In the genomic region with DNA sequence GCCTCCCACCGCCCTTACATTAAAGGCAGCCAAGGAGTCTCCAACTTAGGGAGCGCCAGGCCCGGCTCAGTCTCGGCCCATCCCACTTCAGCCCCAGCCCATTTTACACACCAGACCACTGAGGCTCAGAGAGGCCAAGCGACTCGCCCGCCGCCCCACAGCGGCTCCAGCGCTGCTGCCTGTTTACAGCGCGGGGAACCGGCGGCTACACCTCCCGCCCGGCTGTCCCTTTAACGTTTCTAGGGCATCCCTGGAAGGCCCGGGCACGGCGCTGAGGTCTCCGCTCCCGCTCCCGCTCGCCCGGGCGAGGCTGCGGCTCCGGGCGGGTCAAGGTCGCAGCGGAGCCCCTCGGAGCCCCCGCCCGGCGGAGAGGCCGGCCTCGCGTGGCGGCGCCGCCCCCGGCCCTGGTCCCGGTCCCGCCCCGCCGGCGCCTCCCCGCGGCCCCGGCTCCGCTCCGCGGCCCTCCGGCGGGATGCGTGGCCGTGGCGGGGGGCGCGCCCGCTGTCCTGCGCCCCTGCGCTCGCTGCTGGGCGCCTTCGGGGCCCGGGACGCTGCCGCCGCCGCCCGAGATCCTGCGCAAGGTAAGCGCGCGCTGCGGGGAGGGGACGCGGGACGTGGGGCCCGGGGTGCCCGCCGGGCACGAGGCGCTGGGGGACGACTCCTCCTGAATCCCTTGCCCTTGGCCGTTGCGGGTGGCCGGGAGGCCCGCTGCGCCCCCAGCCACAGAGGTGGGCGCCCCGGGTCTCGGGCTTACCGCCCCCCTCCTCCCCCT, we compare ENCODE assay signal across 13 cellular contexts. TPM values are rescaled to one million over a fixed set of nuclear protein-coding genes. Genes with fewer than 3 reads are reported as not detected.
DNase-seq lines count a peak whose midpoint lies in the region; ATAC-seq, FAIRE-seq and TF ChIP-seq lines count a peak whose summit lies in the region.
"Had no signal": no experiment of that assay in that cellular context is flagged by ENCODE, and none has a peak within 500 bp of the region (broad histone marks: within the 10 kb centered on the region; RNA-seq: fewer than 3 reads in every experiment).

No MANE protein-coding gene starts in this region.

- no peak overlapping the region for H2BK20ac ChIP-seq in H1 (ENCODE audit: low read length)

- H4K20me1 ChIP-seq in H1 (replicated peaks in 1 of 2; ENCODE audit: control insufficient read depth in 1 of 2, insufficient read depth in 2 of 2, low read length in 2 of 2), result no peaks in the 10 kb centered on the region

- H3K36me3 ChIP-seq in H1 (ENCODE audit: control insufficient read depth in 2 of 4, insufficient read depth in 4 of 4, low read length in 3 of 4), result no peaks in the 10 kb centered on the region

- POLR2A ChIA-PET in HEK293T (lab: Yijun Ruan, JAX), result no interaction called here
- POLR2A ChIA-PET in H1 (lab: Charles Lee; ENCODE audit: partially characterized antibody), result no interaction called here

- peaks cover 0 to 2% (median 0%) of the 10 kb centered on the region in 4 experiments; a peak in 3 of 7 replicates for H3K4me1 ChIP-seq in H1 (replicated peaks in 1 of 4; ENCODE audit: control insufficient read depth in 3 of 4, insufficient read depth in 4 of 4, low read length in 3 of 4)

- H4K5ac ChIP-seq in H1 (ENCODE audit: insufficient read length, low read depth, low read length), result no peak overlapping the region

- H4K91ac ChIP-seq in H1 (replicated peaks; ENCODE audit: insufficient read length, low read length), result no peak overlapping the region

- H3K79me2 ChIP-seq in H1 (ENCODE audit: control insufficient read depth in 1 of 2, insufficient read depth in 2 of 2, low read length in 2 of 2), result no peaks in the 10 kb centered on the region

- no peak for TF ChIP-seq POLR2A in H1 (IDR thresholded peaks at IDR 0.05; ENCODE audit: control extremely low read depth in 1 of 2, low read depth in 2 of 2, low read length in 2 of 2)

- no peak overlapping the region for H4K8ac ChIP-seq in H1 (ENCODE audit: extremely low read depth, insufficient read depth, low read length)

- no peak overlapping the region for H3K4ac ChIP-seq in H1 (replicated peaks; ENCODE audit: insufficient read length, low read depth, low read length)

- no peak overlapping the region for H2BK5ac ChIP-seq in H1 (ENCODE audit: low read depth, low read length)

- no peak overlapping the region for H2AK5ac ChIP-seq in H1 (ENCODE audit: low read depth, low read length)

- no peak overlapping the region for H3K23ac ChIP-seq in H1 (ENCODE audit: insufficient read length)

- H3K56ac ChIP-seq in H1 (replicated peaks; ENCODE audit: insufficient read length, low read depth, low read length), result no peak overlapping the region

- H3K9ac ChIP-seq in H1 (replicated peaks in 1 of 4; ENCODE audit: extremely low read depth in 1 of 4, low read depth in 3 of 4, low read length in 3 of 4), result no peak overlapping the region

- H2BK12ac ChIP-seq in H1 (ENCODE audit: low read depth, low read length), result no peak overlapping the region

- TF ChIP-seq CTCF in H1 (IDR thresholded peaks at IDR 0.05; ENCODE audit: control extremely low read depth in 1 of 3, insufficient read depth in 1 of 3, low read depth in 1 of 3, low read length in 3 of 3), result no peak

- H3K4me3 ChIP-seq in H1 (ENCODE audit: extremely low read depth in 1 of 4, insufficient read depth in 2 of 4, low read depth in 3 of 4, low read length in 4 of 4), result peak overlapping the region in 3 of 4 experiments; percentile 10 to 47 (median 12); a peak in 3 of 8 replicates

- DNase-seq in HEK293T (ENCODE audit: extremely low spot score) (peak; percentile 53), H1 (ENCODE audit: low read depth in 1 of 2, low spot score in 2 of 2) (peak in 1 of 2 experiments; percentile 57), iPS-NIHi11 (ENCODE audit: low spot score) (peak; percentile 68), activated T-cell treated with anti-CD3 and anti-CD28 coated beads for 4 hours (no peak), SIG-M5 treated with dmso at 0.1 percent for 504 hours (lab: John Stamatoyannopoulos, UW; ENCODE audit: unreplicated experiment) (no peak)
- DNase-seq: activated naive CD8-positive, alpha-beta T cell treated with anti-CD3 and anti-CD28 coated beads, Interleukin-2, amount 50 U/mL, for 24 hours; mammary epithelial cell; NCI-H526 treated with DMSO at 0.1 percent for 48 hours; T-cell had no signal

- no peak for FAIRE-seq in H1 (lab: Jason Lieb, UNC)

- H2BK15ac ChIP-seq in H1 (ENCODE audit: low read length), result no peak overlapping the region

- CTCF ChIA-PET in HEK293T (lab: Yijun Ruan, JAX), result no interaction called here
- CTCF ChIA-PET in H1 (lab: Charles Lee; ENCODE audit: partially characterized antibody), result no interaction called here

- TF ChIP-seq EP300 in H1 (IDR thresholded peaks at IDR 0.05; ENCODE audit: borderline replicate concordance in 1 of 2, low read depth in 2 of 2, low read length in 2 of 2), result no peak

- 66% methylated on average over 4 of the region's 95 CpGs; no CpG with 5 or more reads in 1 of the 2 experiments for WGBS in H1 (ENCODE audit: extremely low coverage in 1 of 2, insufficient coverage in 1 of 2, insufficient read length in 1 of 2, insufficient replicate concordance in 2 of 2, low coverage in 1 of 2, low lambda C conversion rate in 2 of 2, missing lambda C conversion rate in 1 of 2), 2 experiments

- peak overlapping the region in 1 of 2 experiments; percentile 51; a peak in 2 of 4 replicates for H3K4me2 ChIP-seq in H1 (ENCODE audit: insufficient read depth in 1 of 2, low read depth in 2 of 2, low read length in 2 of 2)

- H3K79me1 ChIP-seq in H1 (ENCODE audit: low read depth, low read length), result no peaks in the 10 kb centered on the region

- H3K27me3 ChIP-seq in H1 (replicated peaks in 1 of 4; ENCODE audit: control insufficient read depth in 3 of 4, extremely low read depth in 1 of 4, insufficient read depth in 3 of 4, low read length in 3 of 4), result peaks cover 14 to 43% (median 33%) of the 10 kb centered on the region in 4 experiments

- no peak for TF ChIP-seq RAD21 in H1 (IDR thresholded peaks at IDR 0.05 in 1 of 2, conservative IDR thresholded peaks at IDR 0.05 in 1 of 2; ENCODE audit: low read depth in 2 of 2, low read length in 2 of 2)

- H3K14ac ChIP-seq in H1 (ENCODE audit: insufficient read length), result no peak overlapping the region

- H3K23me2 ChIP-seq in H1 (ENCODE audit: low read depth, low read length), result no peaks in the 10 kb centered on the region; the same call in 1 of the 2 replicates

- peaks cover 15 to 77% of the 10 kb centered on the region in 2 experiments for H3K9me3 ChIP-seq in H1 (ENCODE audit: insufficient read depth in 2 of 2, low read depth in 1 of 2, low read length in 1 of 2)

- ATAC-seq in HG03108 (IDR thresholded peaks at IDR 0.05; ENCODE audit: unreplicated experiment), result no peak
- ATAC-seq: activated CD4-positive, CD25-positive, alpha-beta regulatory T cell treated with anti-CD3 and anti-CD28 coated beads, Interleukin-2, amount 50 U/mL, for 24 hours; activated naive CD8-positive, alpha-beta T cell treated with anti-CD3 and anti-CD28 coated beads, Interleukin-2, amount 50 U/mL, for 24 hours; T-cell had no signal

- no peak overlapping the region for H2BK120ac ChIP-seq in H1 (replicated peaks; ENCODE audit: low read depth, low read length)

- H3K18ac ChIP-seq in H1 (ENCODE audit: extremely low read depth, low read length), result no peak overlapping the region

- no peak overlapping the region for H2AFZ ChIP-seq in H1 (ENCODE audit: low read length)

- no peak overlapping the region for H3K27ac ChIP-seq in H1 (ENCODE audit: low read depth, low read length)
- peak overlapping the region; percentile 36 for H3K27ac ChIP-seq in temporal lobe (ENCODE audit: low read depth, low read length)
- H3K27ac ChIP-seq: epithelial cell of prostate had no signal

TF ChIP-seq in HEK293T, 16 proteins besides CTCF, POLR2A, EP300 and RAD21:
- no peak for TF ChIP-seq L3MBTL2 (conservative IDR thresholded peaks at IDR 0.05)

TF ChIP-seq in H1, 55 proteins besides CTCF, POLR2A, EP300 and RAD21:
- TF ChIP-seq SUZ12 (IDR thresholded peaks at IDR 0.05; ENCODE audit: low read length) (peak; percentile 44; the same call in 1 of the 2 replicates), ATF2 (IDR thresholded peaks at IDR 0.05; ENCODE audit: low read length) (no peak), KDM4A (IDR thresholded peaks at IDR 0.05; ENCODE audit: low read depth, low read length, severe bottlenecking) (peak; percentile 43)

RNA-seq across cellular contexts. Expression of gene PHACTR3, which starts 27.1 kb away (rescaled TPM):
- 0.13 TPM in 1 of 2 replicates, not detected in the other for total RNA-seq in H1 (2021; fragmentation: NEBNext Ultra II Directional; extraction: Animal tissue kit (Norgen Biotek cat#: 25700))
- polyA plus RNA-seq in H1 (2011; rRNA removed), result 0.03 and 0.05 TPM in 2 replicates
- polyA plus RNA-seq in H1 (2011; cell fraction: cytosol; rRNA removed), result 0.03 TPM
- polyA plus RNA-seq in H1 (2011; cell fraction: nucleus; rRNA removed), result not detected
- 0.09 to 0.11 TPM in 2 of 4 replicates, not detected in the others for polyA plus RNA-seq in H1 (2012, experiment 1 of 2)
- polyA plus RNA-seq in H1 (2012, experiment 2 of 2), result not detected
- 0.30 TPM for polyA plus RNA-seq in H1 (2013, experiment 1 of 2)
- polyA plus RNA-seq in H1 (2013, experiment 2 of 2), result 0.22 TPM
- polyA minus RNA-seq in H1 (2011; rRNA and poly(A)+ RNA removed), result not detected in 2 replicates
- polyA minus RNA-seq in H1 (2011; cell fraction: cytosol; rRNA and poly(A)+ RNA removed), result not detected
- not detected for polyA minus RNA-seq in H1 (2011; cell fraction: nucleus; rRNA and poly(A)+ RNA removed)
- total RNA-seq in temporal lobe, result 31.0 TPM
- total RNA-seq: T-cell had no signal

Comparison
In these comparisons a context has a peak if more than half of its experiments do, and no peak if none do; other contexts are left out.
1. DNase-seq: peak in HEK293T (single experiment) and iPS-NIHi11 (single experiment); none in activated T-cell treated with anti-CD3 and anti-CD28 coated beads for 4 hours (single experiment) and SIG-M5 treated with dmso at 0.1 percent for 504 hours (single experiment).
2. RNA of gene PHACTR3, which starts 27.1 kb away (total RNA-seq): 31.0 TPM in temporal lobe (single experiment); 0.13 TPM in H1; every median in the first group is over 10 times any median in the second.